ENCODE assay signal across 11 cellular contexts in genomic region chr19:19514215-19514633, GRCh38. TPM values are rescaled to one million over a fixed set of nuclear protein-coding genes. Genes with fewer than 3 reads are reported as not detected.
DNase-seq lines count a peak whose midpoint lies in the region; ATAC-seq and TF ChIP-seq lines count a peak whose summit lies in the region.
"Had no signal": no experiment of that assay in that cellular context is flagged by ENCODE, and none has a peak within 500 bp of the region (broad histone marks: within the 10 kb centered on the region; RNA-seq: fewer than 3 reads in every experiment).

No MANE protein-coding gene starts in this region.

- no peak for DNase-seq in activated CD4-positive, alpha-beta T cell treated with anti-CD3 and anti-CD28 coated beads, Interleukin-2, amount 10 ng/mL, durations not matched to agents 7 days and 5 days
- DNase-seq in activated CD4-positive, alpha-beta T cell treated with anti-CD3 and anti-CD28 coated beads for 1 hour = no peak
- DNase-seq in fibroblast of mammary gland (ENCODE audit: low read depth) (peak; percentile 66), naive B cell (no peak), thyroid gland (peak; percentile 76), NCI-H2081 treated with DMSO at 0.1 percent for 48 hours (lab: John Stamatoyannopoulos, UW) (no peak)
- DNase-seq: NCI-H2029 had no signal

- ATAC-seq in naive B cell (ENCODE audit: low read depth in 2 of 2) (no peak), GM19452 (IDR thresholded peaks at IDR 0.05; ENCODE audit: unreplicated experiment) (no peak), HG02588 (IDR thresholded peaks at IDR 0.05; ENCODE audit: unreplicated experiment) (no peak)

- POLR2A ChIA-PET in activated CD4-positive, alpha-beta T cell treated with anti-CD3 and anti-CD28 coated beads, Interleukin-2, amount 10 ng/mL, durations not matched to agents 7 days and 5 days (lab: Charles Lee) = no interaction called here

- peaks cover 16% of the 10 kb centered on the region for H3K4me1 Mint-ChIP-seq in activated CD4-positive, alpha-beta T cell treated with anti-CD3 and anti-CD28 coated beads, Interleukin-2, amount 10 ng/mL, durations not matched to agents 7 days and 5 days
- peaks cover 5 to 28% (median 7%) of the 10 kb centered on the region in 3 donors for H3K4me1 Mint-ChIP-seq in naive B cell

- peaks cover 12% of the 10 kb centered on the region for H3K36me3 Mint-ChIP-seq in activated CD4-positive, alpha-beta T cell treated with anti-CD3 and anti-CD28 coated beads, Interleukin-2, amount 10 ng/mL, durations not matched to agents 7 days and 5 days (ENCODE audit: low read depth)
- H3K36me3 Mint-ChIP-seq in naive B cell = no peaks in the 10 kb centered on the region

- no peaks in the 10 kb centered on the region for H3K9me3 Mint-ChIP-seq in activated CD4-positive, alpha-beta T cell treated with anti-CD3 and anti-CD28 coated beads, Interleukin-2, amount 10 ng/mL, durations not matched to agents 7 days and 5 days
- H3K9me3 Mint-ChIP-seq in naive B cell = no peaks in the 10 kb centered on the region

- CTCF ChIA-PET in activated CD4-positive, alpha-beta T cell treated with anti-CD3 and anti-CD28 coated beads, Interleukin-2, amount 10 ng/mL, durations not matched to agents 7 days and 5 days (lab: Charles Lee) = interaction anchor here (0.7 to 2.5 kb wide), 2 partner anchors 24 to 41 kb away, joined by 3 to 6 read pairs; no protein-coding TSS in a partner anchor

- H3K36me3 ChIP-seq in thyroid gland = no peaks in the 10 kb centered on the region

- no peaks in the 10 kb centered on the region for H3K27me3 Mint-ChIP-seq in activated CD4-positive, alpha-beta T cell treated with anti-CD3 and anti-CD28 coated beads, Interleukin-2, amount 10 ng/mL, durations not matched to agents 7 days and 5 days
- H3K27me3 Mint-ChIP-seq in naive B cell = no peaks in the 10 kb centered on the region

- no peak overlapping the region for H3K27ac Mint-ChIP-seq in activated CD4-positive, alpha-beta T cell treated with anti-CD3 and anti-CD28 coated beads, Interleukin-2, amount 10 ng/mL, durations not matched to agents 7 days and 5 days
- H3K27ac Mint-ChIP-seq in naive B cell = no peak overlapping the region

- peak overlapping the region; percentile 12 for H3K4me3 ChIP-seq in fibroblast of mammary gland (ENCODE audit: control insufficient read depth, low read depth, low read length)
- no peak overlapping the region for H3K4me3 ChIP-seq in thyroid gland (replicated peaks in 1 of 3)
- H3K4me3 ChIP-seq: SK-N-MC had no signal

- peak overlapping the region; percentile 38 for H3K4me3 Mint-ChIP-seq in activated CD4-positive, alpha-beta T cell treated with anti-CD3 and anti-CD28 coated beads, Interleukin-2, amount 10 ng/mL, durations not matched to agents 7 days and 5 days
- H3K4me3 Mint-ChIP-seq in naive B cell = peak overlapping the region in 7 of 8 donors; percentile 41 to 76 (median 58)

- no peaks in the 10 kb centered on the region for H3K9me3 ChIP-seq in thyroid gland

- H3K4me1 ChIP-seq in thyroid gland = peaks cover 15 to 25% of the 10 kb centered on the region in 2 donors

- TF ChIP-seq CTCF in fibroblast of mammary gland (conservative IDR thresholded peaks at IDR 0.05; ENCODE audit: control insufficient read depth, insufficient read depth, low read depth, low read length) (no peak), thyroid gland (IDR thresholded peaks at IDR 0.05) (no peak)

- 40 to 45% methylated on average over 12 to 40 of the region's 42 CpGs for WGBS in thyroid gland, 2 donors

- no peaks in the 10 kb centered on the region for H3K27me3 ChIP-seq in thyroid gland

- no peak for TF ChIP-seq POLR2A in thyroid gland (IDR thresholded peaks at IDR 0.05)

- intact Hi-C loops in thyroid gland (cut with DNase I) = no loop called here

- H3K27ac ChIP-seq in thyroid gland = no peak overlapping the region
- H3K27ac ChIP-seq: epithelial cell of prostate, SK-N-MC had no signal

RNA-seq across cellular contexts. Expression of gene TSSK6, which starts 1.1 kb away (rescaled TPM):
- total RNA-seq in activated CD4-positive, alpha-beta T cell treated with anti-CD3 and anti-CD28 coated beads, Interleukin-2, amount 10 ng/mL, durations not matched to agents 7 days and 5 days = 1 to 10 TPM; 3.7 to 4.4 TPM
- 1 to 10 TPM; 1.1 to 4.3 (median 2.3) TPM for polyA plus RNA-seq in naive B cell (ENCODE audit: low read depth in 6 of 6)
- total RNA-seq in thyroid gland = 1 to 10 TPM; 1.8 to 7.7 (median 3.8) TPM

RNA-seq across cellular contexts. Expression of gene NDUFA13, which starts 1.8 kb away (rescaled TPM):
- 100 to 1,000 TPM; 314 to 363 TPM for total RNA-seq in activated CD4-positive, alpha-beta T cell treated with anti-CD3 and anti-CD28 coated beads, Interleukin-2, amount 10 ng/mL, durations not matched to agents 7 days and 5 days
- polyA plus RNA-seq in naive B cell (ENCODE audit: low read depth in 6 of 6) = 100 to 1,000 TPM; 226 to 324 (median 271) TPM
- 100 to 1,000 TPM in 1 of 4 donors, 10 to 100 TPM in 3; 32.8 to 265 (median 63.6) TPM for total RNA-seq in thyroid gland

RNA-seq across cellular contexts. Expression of gene YJEFN3, which starts 14.5 kb away (rescaled TPM):
- total RNA-seq in activated CD4-positive, alpha-beta T cell treated with anti-CD3 and anti-CD28 coated beads, Interleukin-2, amount 10 ng/mL, durations not matched to agents 7 days and 5 days = 10 to 100 TPM; 12.8 to 13.2 TPM
- under 1 TPM in 2 of 6 donors, not detected in 4; 0.17 TPM for polyA plus RNA-seq in naive B cell (ENCODE audit: low read depth in 6 of 6)
- 1 to 10 TPM in 3 of 4 donors, not detected in 1; 1.9 to 7.2 (median 2.6) TPM for total RNA-seq in thyroid gland

RNA-seq across cellular contexts. Expression of gene CILP2, which starts 23.8 kb away (rescaled TPM):
- under 1 TPM in 1 of 2 experiments, not detected in 1; 0.25 TPM for total RNA-seq in activated CD4-positive, alpha-beta T cell treated with anti-CD3 and anti-CD28 coated beads, Interleukin-2, amount 10 ng/mL, durations not matched to agents 7 days and 5 days
- under 1 TPM in 1 of 6 donors, not detected in 5; 0.11 TPM for polyA plus RNA-seq in naive B cell (ENCODE audit: low read depth in 6 of 6)
- 1 to 10 TPM in 3 of 4 donors, under 1 TPM in 1; 0.63 to 4.2 (median 2.4) TPM for total RNA-seq in thyroid gland

Comparison
In these comparisons a context has a peak if more than half of its experiments do, and no peak if none do; other contexts are left out.
1. DNase-seq: peak in fibroblast of mammary gland (single experiment) and thyroid gland (2 of 2); none in activated CD4-positive, alpha-beta T cell treated with anti-CD3 and anti-CD28 coated beads, Interleukin-2, amount 10 ng/mL, durations not matched to agents 7 days and 5 days (single experiment), activated CD4-positive, alpha-beta T cell treated with anti-CD3 and anti-CD28 coated beads for 1 hour (single experiment), naive B cell (single experiment) and NCI-H2081 treated with DMSO at 0.1 percent for 48 hours (single experiment).